Comparison of ENCODE assay signal across 9 cellular contexts in the genomic region with DNA sequence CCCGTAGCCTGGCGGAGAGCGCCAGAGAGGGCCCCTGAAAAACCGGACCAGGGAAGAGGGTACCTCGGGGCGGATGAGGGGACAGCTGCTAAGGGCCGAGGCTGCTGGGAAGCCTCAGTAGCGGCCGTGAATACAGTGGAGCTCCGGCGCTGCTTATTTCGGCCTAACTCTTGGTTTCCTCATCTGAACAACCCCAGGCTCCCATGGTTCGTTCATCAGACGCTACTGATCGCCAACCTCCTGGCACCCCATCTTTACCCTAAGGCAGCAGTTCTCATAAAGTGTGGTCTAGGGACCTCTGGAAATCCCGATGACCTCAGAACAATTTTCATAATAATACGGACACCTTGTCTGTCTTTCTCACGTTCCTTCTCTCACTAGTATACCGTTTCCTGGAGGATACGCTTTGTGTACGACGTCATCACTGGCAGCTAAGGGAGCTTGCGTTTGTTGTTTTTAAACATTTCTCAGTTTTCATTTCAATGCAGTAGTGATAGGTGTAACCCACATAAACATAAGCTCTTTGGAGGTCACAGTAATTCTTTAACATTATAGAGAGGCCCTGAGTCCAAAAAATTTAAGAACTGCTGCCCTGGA. TPM values are rescaled to one million over a fixed set of nuclear protein-coding genes. Genes with fewer than 3 reads are reported as not detected.
DNase-seq lines count a peak whose midpoint lies in the region; ATAC-seq and TF ChIP-seq lines count a peak whose summit lies in the region.
"Had no signal": no experiment of that assay in that cellular context is flagged by ENCODE, and none has a peak within 500 bp of the region (broad histone marks: within the 10 kb centered on the region; RNA-seq: fewer than 3 reads in every experiment).

No MANE protein-coding gene starts in this region.

- no peak for TF ChIP-seq CTCF in IMR-90 (conservative IDR thresholded peaks at IDR 0.05; ENCODE audit: low read depth, low read length)
- TF ChIP-seq CTCF in right atrium auricular region (IDR thresholded peaks at IDR 0.05) = no peak

- H3K4me2 ChIP-seq in IMR-90 (ENCODE audit: low read depth, low read length) = peak overlapping the region; percentile 80

- no peak overlapping the region for H2BK120ac ChIP-seq in IMR-90 (ENCODE audit: low read depth, low read length)

- peaks cover 23% of the 10 kb centered on the region for H3K4me1 Mint-ChIP-seq in activated CD8-positive, alpha-beta T cell treated with anti-CD3 and anti-CD28 coated beads, Interleukin-2, amount 10 ng/mL, durations not matched to agents 7 days and 5 days (ENCODE audit: low read depth)

- H3K4me3 Mint-ChIP-seq in activated CD8-positive, alpha-beta T cell treated with anti-CD3 and anti-CD28 coated beads, Interleukin-2, amount 10 ng/mL, durations not matched to agents 7 days and 5 days = peak overlapping the region; percentile 88

- H3K27me3 ChIP-seq in IMR-90 (ENCODE audit: control insufficient read depth, insufficient read depth, low read length) (no peaks in the 10 kb centered on the region; the same call in 1 of the 2 replicates), right atrium auricular region (no peaks in the 10 kb centered on the region)

- H3K9ac ChIP-seq in IMR-90 (ENCODE audit: low read depth, low read length) = peak overlapping the region; percentile 9

- H2BK5ac ChIP-seq in IMR-90 (ENCODE audit: low read depth, low read length, poor library complexity, severe bottlenecking) = no peak overlapping the region

- peaks cover 9% of the 10 kb centered on the region for H3K27me3 Mint-ChIP-seq in activated CD8-positive, alpha-beta T cell treated with anti-CD3 and anti-CD28 coated beads, Interleukin-2, amount 10 ng/mL, durations not matched to agents 7 days and 5 days (ENCODE audit: low read depth)

- H3K18ac ChIP-seq in IMR-90 (ENCODE audit: low read depth, low read length) = no peak overlapping the region

- no peak overlapping the region for H2BK20ac ChIP-seq in IMR-90 (ENCODE audit: low read depth, low read length)

- H3K4me3 ChIP-seq in IMR-90 (ENCODE audit: insufficient read depth, low read depth, low read length) (peak overlapping the region; percentile 84), right atrium auricular region (peak overlapping the region; percentile 87 to 90), skeletal muscle cell (ENCODE audit: low read depth, low read length) (peak overlapping the region; percentile 82)

- CTCF ChIA-PET in IMR-90 (lab: Yijun Ruan, JAX) = no interaction called here
- CTCF ChIA-PET in activated CD8-positive, alpha-beta T cell treated with anti-CD3 and anti-CD28 coated beads, Interleukin-2, amount 10 ng/mL, durations not matched to agents 7 days and 5 days (lab: Charles Lee) = interaction anchor here (0.9 kb wide), 1 partner anchor 632 kb away, joined by 3 read pairs; no protein-coding TSS in a partner anchor

- H3K14ac ChIP-seq in IMR-90 (replicated peaks; ENCODE audit: low read depth, low read length) = no peak overlapping the region

- H3K4ac ChIP-seq in IMR-90 (ENCODE audit: low read depth, low read length) = no peak overlapping the region

- no peak overlapping the region for H4K5ac ChIP-seq in IMR-90 (ENCODE audit: low read depth, low read length)

- H2AK5ac ChIP-seq in IMR-90 (ENCODE audit: low read depth, low read length) = no peak overlapping the region

- H3K36me3 Mint-ChIP-seq in activated CD8-positive, alpha-beta T cell treated with anti-CD3 and anti-CD28 coated beads, Interleukin-2, amount 10 ng/mL, durations not matched to agents 7 days and 5 days (ENCODE audit: low read depth) = peaks cover 2% of the 10 kb centered on the region

- TF ChIP-seq POLR2A in IMR-90 (IDR thresholded peaks at IDR 0.05; ENCODE audit: low read depth, low read length) = no peak

- H3K79me1 ChIP-seq in IMR-90 (ENCODE audit: low read depth in 1 of 2, low read length in 2 of 2) = peaks cover 0 to 15% of the 10 kb centered on the region in 2 experiments; a peak in 3 of 4 replicates

- no TSS peak for BruUV-seq in IMR-90 (replicated peaks; lab: Mats Ljungman, UMichigan)

- H4K91ac ChIP-seq in IMR-90 (ENCODE audit: insufficient read depth, low read depth, low read length) = no peak overlapping the region

- POLR2A ChIA-PET in IMR-90 (lab: Charles Lee; ENCODE audit: unreplicated experiment) = no interaction called here
- POLR2A ChIA-PET in activated CD8-positive, alpha-beta T cell treated with anti-CD3 and anti-CD28 coated beads, Interleukin-2, amount 10 ng/mL, durations not matched to agents 7 days and 5 days (lab: Charles Lee) = interaction anchor here (0.7 to 0.8 kb wide), 2 partner anchors 11 to 52 kb away, joined by 3 read pairs; no protein-coding TSS in a partner anchor

- H2AK9ac ChIP-seq in IMR-90 (replicated peaks; ENCODE audit: low read depth, low read length, poor library complexity) = no peak overlapping the region

- no peaks in the 10 kb centered on the region for H3K36me3 ChIP-seq in IMR-90 (ENCODE audit: control insufficient read depth, insufficient read depth, low read length)
- no peaks in the 10 kb centered on the region for H3K36me3 ChIP-seq in right atrium auricular region

- WGBS in IMR-90 (ENCODE audit: extremely low coverage in 2 of 2, insufficient read length in 1 of 2), 2 experiments = 3% methylated on average over 6 of the region's 23 CpGs; no CpG with 5 or more reads in 1 of the 2 experiments

- no peaks in the 10 kb centered on the region for H3K9me3 ChIP-seq in IMR-90 (ENCODE audit: control insufficient read depth, insufficient read depth, low read length)
- peaks cover 0 to 7% of the 10 kb centered on the region in 2 donors for H3K9me3 ChIP-seq in right atrium auricular region

- H3K4me1 ChIP-seq in IMR-90 (ENCODE audit: control insufficient read depth, insufficient read depth, low read length) (no peaks in the 10 kb centered on the region), right atrium auricular region (peaks cover 0 to 31% of the 10 kb centered on the region in 2 donors)

- peaks cover 9% of the 10 kb centered on the region; the same call in 1 of the 2 replicates for H4K20me1 ChIP-seq in IMR-90 (ENCODE audit: insufficient read depth, low read length)

- peak overlapping the region in 1 of 2 experiments; percentile 100; a peak in 2 of 4 replicates for H4K8ac ChIP-seq in IMR-90 (ENCODE audit: low read depth in 2 of 2, low read length in 2 of 2)

- no peak overlapping the region for H2BK15ac ChIP-seq in IMR-90 (ENCODE audit: low read depth, low read length)

- H3K23ac ChIP-seq in IMR-90 (ENCODE audit: low read depth, low read length) = peak overlapping the region; percentile 11; the same call in 1 of the 2 replicates

- in situ Hi-C loops in IMR-90 (cut with MboI; ENCODE audit: low sequenced_read_pairs) = no loop called here

- no peaks in the 10 kb centered on the region for H3K9me3 Mint-ChIP-seq in activated CD8-positive, alpha-beta T cell treated with anti-CD3 and anti-CD28 coated beads, Interleukin-2, amount 10 ng/mL, durations not matched to agents 7 days and 5 days (ENCODE audit: insufficient read depth)

- H3K27ac Mint-ChIP-seq in activated CD8-positive, alpha-beta T cell treated with anti-CD3 and anti-CD28 coated beads, Interleukin-2, amount 10 ng/mL, durations not matched to agents 7 days and 5 days = peak overlapping the region; percentile 99

- DNase-seq in DMS79 treated with DMSO at 0.1 percent for 48 hours (lab: John Stamatoyannopoulos, UW) = peak; percentile 46
- DNase-seq in DMS79 (lab: John Stamatoyannopoulos, UW) = no peak
- peak; percentile 58 for DNase-seq in IMR-90
- no peak for DNase-seq in activated CD8-positive, alpha-beta T cell treated with anti-CD3 and anti-CD28 coated beads, Interleukin-2, amount 10 ng/mL, durations not matched to agents 7 days and 5 days
- no peak for DNase-seq in right atrium auricular region (ENCODE audit: low spot score)
- no peak for DNase-seq in skeletal muscle cell (ENCODE audit: low read depth)
- no peak for DNase-seq in pons (ENCODE audit: low spot score)

- H2AFZ ChIP-seq in IMR-90 (replicated peaks; ENCODE audit: low read length, poor library complexity) = peak overlapping the region; percentile 94

- H3K27ac ChIP-seq in IMR-90 (ENCODE audit: insufficient read depth, low read length) = peak overlapping the region; percentile 4; the same call in 1 of the 2 replicates
- peak overlapping the region; percentile 93 to 98 for H3K27ac ChIP-seq in right atrium auricular region

- peak; percentile 35 for ATAC-seq in GM21619 (IDR thresholded peaks at IDR 0.05; ENCODE audit: unreplicated experiment)
- peak; percentile 10 for ATAC-seq in IMR-90 (ENCODE audit: low read depth)
- peak; percentile 57 for ATAC-seq in activated CD8-positive, alpha-beta T cell treated with anti-CD3 and anti-CD28 coated beads, Interleukin-2, amount 10 ng/mL, durations not matched to agents 7 days and 5 days

- no peaks in the 10 kb centered on the region for H3K9me1 ChIP-seq in IMR-90 (ENCODE audit: insufficient read depth, low read length)

- H3K56ac ChIP-seq in IMR-90 (ENCODE audit: extremely low read depth, insufficient read depth, low read length) = no peak overlapping the region

- dilution Hi-C loops in IMR-90 (cut with HindIII; ENCODE audit: low sequenced_read_pairs, unreplicated experiment) = no loop called here

- intact Hi-C loops in IMR-90 (cut with micrococcal nuclease) = loop anchor here (2.0 kb wide), 1 partner anchor 60 kb away; a partner anchor contains a TSS

- TF ChIP-seq RAD21 in IMR-90 (IDR thresholded peaks at IDR 0.05; ENCODE audit: low read length) = no peak

TF ChIP-seq in IMR-90, 13 proteins besides CTCF, POLR2A, EP300 and RAD21 (continues in another document):
- TF ChIP-seq BHLHE40 (IDR thresholded peaks at IDR 0.05; ENCODE audit: low read depth, low read length) = 0 out of 2 replicates have a peak, but pooled peaks have one; percentile 23

RNA-seq across cellular contexts. Expression of a gene that starts 0.7 kb away (rescaled TPM):
- total RNA-seq in IMR-90 (2012; rRNA removed) (7.5 and 11.4 TPM in 2 replicates), right atrium auricular region (10 to 100 TPM; 15.3 to 19.8 TPM)
- 9.1 and 10.8 TPM in 2 replicates for polyA plus RNA-seq in IMR-90 (2012; rRNA removed)
- polyA plus RNA-seq in IMR-90 (2012; cell fraction: cytosol; rRNA removed) = 2.4 and 3.1 TPM in 2 replicates
- polyA plus RNA-seq in IMR-90 (2012; cell fraction: nucleus; rRNA removed; ENCODE audit: low replicate concordance) = 1.5 and 10.2 TPM in 2 replicates
- total RNA-seq in activated CD8-positive, alpha-beta T cell treated with anti-CD3 and anti-CD28 coated beads, Interleukin-2, amount 10 ng/mL, durations not matched to agents 7 days and 5 days = 10 to 100 TPM; 12.2 to 16.1 TPM

RNA-seq across cellular contexts. Expression of a gene that starts 59.5 kb away (rescaled TPM):
- total RNA-seq in IMR-90 (2012; rRNA removed) (under 0.01 TPM in 1 of 2 replicates, not detected in the other), right atrium auricular region (not detected)
- 0.05 and 0.09 TPM in 2 replicates for polyA plus RNA-seq in IMR-90 (2012; rRNA removed)
- polyA plus RNA-seq in IMR-90 (2012; cell fraction: cytosol; rRNA removed) = 0.02 and 0.08 TPM in 2 replicates
- polyA plus RNA-seq in IMR-90 (2012; cell fraction: nucleus; rRNA removed; ENCODE audit: low replicate concordance) = 0.17 and 0.25 TPM in 2 replicates
- total RNA-seq in activated CD8-positive, alpha-beta T cell treated with anti-CD3 and anti-CD28 coated beads, Interleukin-2, amount 10 ng/mL, durations not matched to agents 7 days and 5 days = not detected
- total RNA-seq: pulmonary artery endothelial cell had no signal

Comparison
In these comparisons a context has a peak if more than half of its experiments do, and no peak if none do; other contexts are left out.
1. DNase-seq: peak in DMS79 treated with DMSO at 0.1 percent for 48 hours (single experiment) and IMR-90 (single experiment); none in DMS79 (single experiment), activated CD8-positive, alpha-beta T cell treated with anti-CD3 and anti-CD28 coated beads, Interleukin-2, amount 10 ng/mL, durations not matched to agents 7 days and 5 days (single experiment), right atrium auricular region (single experiment), skeletal muscle cell (single experiment) and pons (single experiment).
2. Peak in every context shown above with its lines, with median percentiles within 50 percentile points of each other: ATAC-seq and H3K4me3 ChIP-seq.